In the genomic region with DNA sequence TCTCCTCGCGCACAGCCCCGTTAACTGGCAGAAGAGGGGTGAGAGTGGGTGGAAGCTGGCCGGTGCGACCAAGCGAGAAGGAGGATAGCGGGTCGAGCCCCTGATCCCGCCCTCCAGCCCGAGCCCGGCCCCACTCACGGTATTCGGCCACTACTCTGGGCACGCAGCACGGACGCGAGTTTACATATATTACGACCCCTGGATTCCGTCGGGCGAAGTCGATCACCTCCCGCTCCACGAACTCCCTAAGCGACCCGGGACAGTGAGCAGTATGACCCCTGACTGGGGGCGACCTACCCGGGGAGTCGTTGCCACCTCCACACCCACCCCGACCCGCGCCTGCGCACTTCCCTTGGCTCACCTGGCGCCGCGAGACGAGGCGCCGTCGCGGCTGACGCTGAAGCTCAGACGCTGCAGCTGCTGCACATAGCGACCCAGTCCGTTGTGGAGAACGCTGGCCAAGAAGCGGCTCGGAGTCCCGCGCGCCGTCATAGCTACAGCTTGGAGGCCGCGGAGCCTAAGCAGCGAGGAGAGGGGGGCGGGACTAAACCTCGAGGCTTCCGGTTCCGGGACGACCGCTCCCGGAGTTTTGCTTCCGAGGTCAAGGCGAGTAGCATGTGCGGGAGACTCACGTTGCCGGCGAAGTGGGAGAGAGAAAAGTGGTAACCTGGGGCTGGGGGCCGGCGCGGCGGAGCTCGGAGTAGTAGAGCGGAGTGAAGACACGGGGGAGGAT, we compare ENCODE assay signal across 9 cellular contexts. TPM values are rescaled to one million over a fixed set of nuclear protein-coding genes. Genes with fewer than 3 reads are reported as not detected.
DNase-seq lines count a peak whose midpoint lies in the region; ATAC-seq, FAIRE-seq and TF ChIP-seq lines count a peak whose summit lies in the region.
"Had no signal": no experiment of that assay in that cellular context is flagged by ENCODE, and none has a peak within 500 bp of the region (broad histone marks: within the 10 kb centered on the region; RNA-seq: fewer than 3 reads in every experiment).

A gene (minus strand): TSS at position 546 of the 733 bp plus-strand sequence. CDS start 54 bp downstream, at position 492.
A gene (plus strand): TSS at position 592 of the 733 bp plus-strand sequence. CDS start 668 bp downstream, outside the sequence.

- no peak for TF ChIP-seq CTCF in C4-2B (conservative IDR thresholded peaks at IDR 0.05)

- FAIRE-seq in GM19239 (lab: Jason Lieb, UNC), result peak; percentile 99
- FAIRE-seq: colon had no signal

- DNase-seq in GM19239 (ENCODE audit: insufficient read length, low spot score) (peak; percentile 86), NK-92 (lab: John Stamatoyannopoulos, UW; ENCODE audit: unreplicated experiment) (peak; percentile 24), lung microvascular endothelial cell (ENCODE audit: low read depth in 2 of 2) (peak; percentile 79 to 81)
- DNase-seq in activated CD8-positive, alpha-beta memory T cell treated with anti-CD3 and anti-CD28 coated beads for 24 hours, result peak; percentile 94
- DNase-seq in effector CD4-positive, alpha-beta T cell, result peak; percentile 80
- DNase-seq in stimulated activated CD4-positive, alpha-beta T cell treated with anti-CD3 and anti-CD28 coated beads, TNF-alpha, amount 100 ng/mL, for 24 hours (ENCODE audit: low read depth in 3 of 3), result peak; percentile 72 to 84 (median 81)

- ATAC-seq in HG03442 (IDR thresholded peaks at IDR 0.05; ENCODE audit: unreplicated experiment), result peak; percentile 69

- peak within 1 kb of the TSS; percentile 86 for H3K27ac ChIP-seq in C4-2B

RNA-seq across cellular contexts. Expression of the first gene that starts in this region (rescaled TPM):
- 45.8 and 46.4 TPM in 2 replicates for total RNA-seq in lung microvascular endothelial cell

RNA-seq across cellular contexts. Expression of the second gene that starts in this region (rescaled TPM):
- total RNA-seq in lung microvascular endothelial cell, result 3.5 and 6.3 TPM in 2 replicates

Comparison
In these comparisons a context has a peak if more than half of its experiments do, and no peak if none do; other contexts are left out.
1. Peak in every context shown above with its lines: DNase-seq, ATAC-seq and H3K27ac ChIP-seq.
2. DNase-seq: peak in every context shown above with its lines; median percentile 94 in activated CD8-positive, alpha-beta memory T cell treated with anti-CD3 and anti-CD28 coated beads for 24 hours; 86 in GM19239; 81 in stimulated activated CD4-positive, alpha-beta T cell treated with anti-CD3 and anti-CD28 coated beads, TNF-alpha, amount 100 ng/mL, for 24 hours; 80 in effector CD4-positive, alpha-beta T cell; 80 in lung microvascular endothelial cell; 24 in NK-92.